Comparison of ENCODE assay signal across 36 cellular contexts in the genomic region with DNA sequence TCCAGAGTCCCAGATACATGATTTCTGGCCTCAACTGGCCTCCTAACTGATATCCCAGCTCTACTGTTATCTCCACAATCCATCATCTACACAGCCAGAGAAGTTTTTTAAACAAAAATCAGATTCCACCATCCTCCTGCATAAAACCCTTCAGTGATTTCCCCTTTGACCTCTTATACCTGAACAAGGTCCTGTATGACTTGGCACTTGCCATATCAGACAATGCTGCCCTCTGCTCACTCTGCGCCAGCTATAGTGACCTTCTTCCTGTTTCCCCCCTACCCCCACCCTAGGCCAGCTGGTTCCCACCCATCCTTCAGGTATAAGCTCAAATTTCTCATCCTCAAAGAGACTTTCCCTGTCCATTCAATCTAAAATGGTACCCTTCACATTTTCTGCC.
"Had no signal": no experiment of that assay in that cellular context is flagged by ENCODE, and none has a peak within 500 bp of the region (broad histone marks: within the 10 kb centered on the region; RNA-seq: fewer than 3 reads in every experiment).

No MANE protein-coding gene starts in this region.

- H3K9me3 Mint-ChIP-seq: activated naive CD4-positive, alpha-beta T cell treated with anti-CD3 and anti-CD28 coated beads, Interleukin-2, amount 10 ng/mL, durations not matched to agents 7 days and 5 days; T-helper 1 cell treated with Interleukin-12 subunit alpha and Interleukin-12 subunit beta and Interleukin-4 antibody, amounts not matched to agents 30 μg/mL and 1 μg/mL, for 36 hours had no signal

- H3K27me3 Mint-ChIP-seq: activated B cell treated with CpG ODN at 0.5 μM for 24 hours; activated CD4-positive, alpha-beta memory T cell treated with anti-CD3 and anti-CD28 coated beads for 36 hours; activated CD4-positive, alpha-beta T cell treated with anti-CD3 and anti-CD28 coated beads, Interleukin-2, amount 10 ng/mL, durations not matched to agents 24 days and 14 days; activated CD8-positive, alpha-beta T cell treated with anti-CD3 and anti-CD28 coated beads for 36 hours; activated naive CD4-positive, alpha-beta T cell treated with anti-CD3 and anti-CD28 coated beads, Interleukin-2, amount 10 ng/mL, durations not matched to agents 7 days and 5 days; activated naive CD4-positive, alpha-beta T cell treated with anti-CD3 and anti-CD28 coated beads, Interleukin-2, amount 50 U/mL, for 24 hours; activated naive CD8-positive, alpha-beta T cell; activated naive CD8-positive, alpha-beta T cell treated with anti-CD3 and anti-CD28 coated beads, Interleukin-2, amount 10 ng/mL, durations not matched to agents 7 days and 5 days; activated naive CD8-positive, alpha-beta T cell treated with anti-CD3 and anti-CD28 coated beads, Interleukin-2, amount 50 U/mL, for 24 hours; activated T-cell treated with anti-CD3 and anti-CD28 coated beads, Interleukin-2, amount 50 U/mL, for 24 hours; central memory CD8-positive, alpha-beta T cell had no signal

- H3K27ac Mint-ChIP-seq: activated B cell treated with CpG ODN at 0.5 μM for 24 hours; activated CD4-positive, alpha-beta memory T cell treated with anti-CD3 and anti-CD28 coated beads for 36 hours; activated CD4-positive, alpha-beta T cell treated with anti-CD3 and anti-CD28 coated beads, Interleukin-2, amount 10 ng/mL, durations not matched to agents 24 days and 14 days; activated CD8-positive, alpha-beta T cell treated with anti-CD3 and anti-CD28 coated beads for 36 hours; activated naive CD4-positive, alpha-beta T cell treated with anti-CD3 and anti-CD28 coated beads, Interleukin-2, amount 10 ng/mL, durations not matched to agents 7 days and 5 days; activated naive CD4-positive, alpha-beta T cell treated with anti-CD3 and anti-CD28 coated beads, Interleukin-2, amount 50 U/mL, for 24 hours; activated naive CD8-positive, alpha-beta T cell; activated naive CD8-positive, alpha-beta T cell treated with anti-CD3 and anti-CD28 coated beads, Interleukin-2, amount 10 ng/mL, durations not matched to agents 7 days and 5 days; activated naive CD8-positive, alpha-beta T cell treated with anti-CD3 and anti-CD28 coated beads, Interleukin-2, amount 50 U/mL, for 24 hours; activated T-cell treated with anti-CD3 and anti-CD28 coated beads, Interleukin-2, amount 50 U/mL, for 24 hours; activated T-cell treated with anti-CD3 and anti-CD28 coated beads, Interleukin-2, amount 50 U/mL, for 72 hours; activated T-helper 2 cell treated with anti-CD3 and anti-CD28 coated beads, Interferon-gamma antibody, Interleukin-2, Interleukin-4, amounts not matched to agents 10 μg/mL and 5 μg/mL and 100 μg/mL, durations not matched to agents 14 hours and 24 hours and 36 hours; brain; T-helper 1 cell treated with Interleukin-12 subunit alpha and Interleukin-12 subunit beta and Interleukin-4 antibody, amounts not matched to agents 30 μg/mL and 1 μg/mL, for 36 hours; T-helper 2 cell treated with Interferon-gamma antibody and Interleukin-4, amounts not matched to agents 5 μg/mL and 100 μg/mL, for 36 hours had no signal

- H3K9me3 ChIP-seq: ascending aorta had no signal

- H3K27ac ChIP-seq: ascending aorta, cardiac muscle cell, VCaP had no signal

- H3K4me3 ChIP-seq: ascending aorta, cardiac muscle cell had no signal

- H3K36me3 Mint-ChIP-seq: activated CD4-positive, alpha-beta memory T cell treated with anti-CD3 and anti-CD28 coated beads for 36 hours; activated naive CD4-positive, alpha-beta T cell treated with anti-CD3 and anti-CD28 coated beads, Interleukin-2, amount 10 ng/mL, durations not matched to agents 7 days and 5 days; activated naive CD4-positive, alpha-beta T cell treated with anti-CD3 and anti-CD28 coated beads, Interleukin-2, amount 50 U/mL, for 24 hours; activated naive CD8-positive, alpha-beta T cell; activated naive CD8-positive, alpha-beta T cell treated with anti-CD3 and anti-CD28 coated beads, Interleukin-2, amount 10 ng/mL, durations not matched to agents 7 days and 5 days; brain had no signal

- H3K4me3 Mint-ChIP-seq: activated B cell treated with CpG ODN at 0.5 μM for 24 hours; activated CD4-positive, alpha-beta memory T cell treated with anti-CD3 and anti-CD28 coated beads for 36 hours; activated CD4-positive, alpha-beta T cell treated with anti-CD3 and anti-CD28 coated beads, Interleukin-2, amount 10 ng/mL, durations not matched to agents 24 days and 14 days; activated CD8-positive, alpha-beta T cell treated with anti-CD3 and anti-CD28 coated beads for 36 hours; activated naive CD4-positive, alpha-beta T cell treated with anti-CD3 and anti-CD28 coated beads, Interleukin-2, amount 10 ng/mL, durations not matched to agents 7 days and 5 days; activated naive CD4-positive, alpha-beta T cell treated with anti-CD3 and anti-CD28 coated beads, Interleukin-2, amount 50 U/mL, for 24 hours; activated naive CD8-positive, alpha-beta T cell; activated naive CD8-positive, alpha-beta T cell treated with anti-CD3 and anti-CD28 coated beads, Interleukin-2, amount 10 ng/mL, durations not matched to agents 7 days and 5 days; activated naive CD8-positive, alpha-beta T cell treated with anti-CD3 and anti-CD28 coated beads, Interleukin-2, amount 50 U/mL, for 24 hours; activated T-cell treated with anti-CD3 and anti-CD28 coated beads, Interleukin-2, amount 50 U/mL, for 24 hours; activated T-cell treated with anti-CD3 and anti-CD28 coated beads, Interleukin-2, amount 50 U/mL, for 72 hours; brain; central memory CD8-positive, alpha-beta T cell; T-helper 1 cell treated with Interleukin-12 subunit alpha and Interleukin-12 subunit beta and Interleukin-4 antibody, amounts not matched to agents 30 μg/mL and 1 μg/mL, for 36 hours; T-helper 2 cell treated with Interferon-gamma antibody and Interleukin-4, amounts not matched to agents 5 μg/mL and 100 μg/mL, for 36 hours had no signal

- ATAC-seq: activated CD8-positive, alpha-beta T cell treated with anti-CD3 and anti-CD28 coated beads for 36 hours; activated naive CD8-positive, alpha-beta T cell treated with anti-CD3 and anti-CD28 coated beads, Interleukin-2, amount 50 U/mL, for 24 hours; activated T-cell treated with anti-CD3 and anti-CD28 coated beads, Interleukin-2, amount 50 U/mL, for 72 hours had no signal

- H3K27me3 ChIP-seq: ascending aorta, cardiac muscle cell had no signal

- DNase-seq: activated B cell treated with CpG ODN at 0.5 μM for 24 hours; activated CD4-positive, alpha-beta memory T cell treated with anti-CD3 and anti-CD28 coated beads for 36 hours; activated CD4-positive, alpha-beta T cell treated with anti-CD3 and anti-CD28 coated beads for 4 hours; activated CD4-positive, alpha-beta T cell treated with anti-CD3 and anti-CD28 coated beads, Interleukin-2, amount 10 ng/mL, durations not matched to agents 24 days and 14 days; activated CD4-positive, alpha-beta T cell treated with anti-CD3 and anti-CD28 coated beads, Interleukin-2, amount 50 U/mL, for 1 hour; activated CD4-positive, alpha-beta T cell treated with anti-CD3 and anti-CD28 coated beads, Interleukin-2, amount 50 U/mL, for 4 hours; activated CD4-positive, CD25-positive, alpha-beta regulatory T cell treated with anti-CD3 and anti-CD28 coated beads, Interleukin-2, amount 50 U/mL, for 72 hours; activated CD8-positive, alpha-beta memory T cell treated with anti-CD3 and anti-CD28 coated beads, Interleukin-2, amount 50 U/mL, for 48 hours; activated CD8-positive, alpha-beta T cell treated with anti-CD3 and anti-CD28 coated beads for 36 hours; activated effector memory CD4-positive, alpha-beta T cell treated with Interleukin-2 at 50 U/mL for 16 hours; activated gamma-delta T cell; activated naive CD4-positive, alpha-beta T cell treated with anti-CD3 and anti-CD28 coated beads, Interleukin-2, amount 10 ng/mL, durations not matched to agents 7 days and 5 days; activated naive CD4-positive, alpha-beta T cell treated with Interleukin-2 at 50 U/mL for 16 hours; activated naive CD8-positive, alpha-beta T cell treated with anti-CD3 and anti-CD28 coated beads, Interleukin-2, amount 10 ng/mL, durations not matched to agents 7 days and 5 days; activated naive CD8-positive, alpha-beta T cell treated with anti-CD3 and anti-CD28 coated beads, Interleukin-2, amount 50 U/mL, for 24 hours; activated T-cell treated with anti-CD3 and anti-CD28 coated beads, Interleukin-2, amount 50 U/mL, for 24 hours; activated T-cell treated with anti-CD3 and anti-CD28 coated beads, Interleukin-2, amount 50 U/mL, for 72 hours; amygdala; anterior cingulate cortex; caudate nucleus; cerebellar nuclear complex; T-helper 1 cell; T-helper 2 cell; T-helper 9 cell had no signal

- H3K36me3 ChIP-seq: ascending aorta, cardiac muscle cell had no signal

- H3K4me1 Mint-ChIP-seq: activated B cell treated with CpG ODN at 0.5 μM for 24 hours; activated CD4-positive, alpha-beta T cell treated with anti-CD3 and anti-CD28 coated beads, Interleukin-2, amount 10 ng/mL, durations not matched to agents 24 days and 14 days; activated naive CD4-positive, alpha-beta T cell treated with anti-CD3 and anti-CD28 coated beads, Interleukin-2, amount 10 ng/mL, durations not matched to agents 7 days and 5 days; activated naive CD4-positive, alpha-beta T cell treated with anti-CD3 and anti-CD28 coated beads, Interleukin-2, amount 50 U/mL, for 24 hours; activated naive CD8-positive, alpha-beta T cell treated with anti-CD3 and anti-CD28 coated beads, Interleukin-2, amount 10 ng/mL, durations not matched to agents 7 days and 5 days; activated naive CD8-positive, alpha-beta T cell treated with anti-CD3 and anti-CD28 coated beads, Interleukin-2, amount 50 U/mL, for 24 hours; brain; central memory CD8-positive, alpha-beta T cell had no signal

- H3K4me1 ChIP-seq: ascending aorta had no signal

- FAIRE-seq: bronchial epithelial cell, TTC549 had no signal
